2 cellular contexts compared by ENCODE assay signal in genomic region chr3:10792208-10792607, GRCh38.
TF ChIP-seq lines count a peak whose summit lies in the region.

No MANE protein-coding gene starts in this region.

TF ChIP-seq in HepG2, 621 proteins besides CTCF, POLR2A, EP300 and RAD21:
- no peak for TF ChIP-seq RCOR2 (CRISPR knock-in tag; IDR thresholded peaks at IDR 0.05)
- no peak for TF ChIP-seq SNAPC2 (CRISPR knock-in tag; IDR thresholded peaks at IDR 0.05)
- TF ChIP-seq ARNT2 (CRISPR knock-in tag; IDR thresholded peaks at IDR 0.05; ENCODE audit: low read depth), result no peak
- no peak for TF ChIP-seq ZFX (CRISPR knock-in tag; IDR thresholded peaks at IDR 0.05; ENCODE audit: low read depth)
- no peak for TF ChIP-seq HMGXB3 (CRISPR knock-in tag; IDR thresholded peaks at IDR 0.05; ENCODE audit: borderline replicate concordance)
- no peak for TF ChIP-seq TRIM24 (CRISPR knock-in tag; IDR thresholded peaks at IDR 0.05)
- no peak for TF ChIP-seq CERS6 (CRISPR knock-in tag; IDR thresholded peaks at IDR 0.05)
- TF ChIP-seq SNAPC5 (CRISPR knock-in tag; IDR thresholded peaks at IDR 0.05; ENCODE audit: borderline replicate concordance), result no peak
- no peak for TF ChIP-seq STAT5B (CRISPR knock-in tag; IDR thresholded peaks at IDR 0.05)
- TF ChIP-seq TAF15 (IDR thresholded peaks at IDR 0.05; ENCODE audit: low read depth, low read length, poor library complexity, severe bottlenecking), result no peak
- no peak for TF ChIP-seq ZNF207 (IDR thresholded peaks at IDR 0.05; ENCODE audit: borderline replicate concordance)
- no peak for TF ChIP-seq ZBTB21 (CRISPR knock-in tag; IDR thresholded peaks at IDR 0.05)
- TF ChIP-seq ZNF619 (CRISPR knock-in tag; IDR thresholded peaks at IDR 0.05), result no peak
- TF ChIP-seq CHD2 (IDR thresholded peaks at IDR 0.05; ENCODE audit: low read depth, low read length), result no peak

TF ChIP-seq in HCT116, 20 proteins besides CTCF, POLR2A, EP300 and RAD21:
- TF ChIP-seq REST (IDR thresholded peaks at IDR 0.05; ENCODE audit: low read depth) (no peak), FOSL1 (IDR thresholded peaks at IDR 0.05; ENCODE audit: low read depth) (no peak), EZH2 (IDR thresholded peaks at IDR 0.05) (no peak), ZNF274 (IDR thresholded peaks at IDR 0.05; ENCODE audit: low read depth, low read length) (no peak), CEBPB (IDR thresholded peaks at IDR 0.05; ENCODE audit: low read depth) (no peak), ZFX (IDR thresholded peaks at IDR 0.05) (no peak), SIN3A (IDR thresholded peaks at IDR 0.05; ENCODE audit: low read depth) (no peak), SP1 (IDR thresholded peaks at IDR 0.05; ENCODE audit: low read depth) (no peak), ATF3 (IDR thresholded peaks at IDR 0.05) (no peak), YY1 (IDR thresholded peaks at IDR 0.05; ENCODE audit: extremely low read depth, insufficient replicate concordance, low read depth, low read length) (no peak), POLR2AphosphoS5 (IDR thresholded peaks at IDR 0.05; ENCODE audit: low read depth, low read length) (no peak), EZH2phosphoT487 (IDR thresholded peaks at IDR 0.05; ENCODE audit: borderline replicate concordance) (no peak), JUND (IDR thresholded peaks at IDR 0.05) (no peak), ELF1 (IDR thresholded peaks at IDR 0.05; ENCODE audit: borderline replicate concordance, low read depth) (no peak), EGR1 (IDR thresholded peaks at IDR 0.05; ENCODE audit: low read depth) (no peak), ZBTB33 (IDR thresholded peaks at IDR 0.05; ENCODE audit: extremely low read depth, insufficient replicate concordance, low read length) (no peak), SRF (IDR thresholded peaks at IDR 0.05; ENCODE audit: low read depth) (no peak), MAX (IDR thresholded peaks at IDR 0.05) (no peak), TCF7L2 (IDR thresholded peaks at IDR 0.05; ENCODE audit: borderline replicate concordance, extremely low read depth, insufficient read depth, insufficient read length) (no peak), CBX3 (IDR thresholded peaks at IDR 0.05; ENCODE audit: low read depth) (no peak)
